ENCODE assay signal across 8 cellular contexts in the genomic region with DNA sequence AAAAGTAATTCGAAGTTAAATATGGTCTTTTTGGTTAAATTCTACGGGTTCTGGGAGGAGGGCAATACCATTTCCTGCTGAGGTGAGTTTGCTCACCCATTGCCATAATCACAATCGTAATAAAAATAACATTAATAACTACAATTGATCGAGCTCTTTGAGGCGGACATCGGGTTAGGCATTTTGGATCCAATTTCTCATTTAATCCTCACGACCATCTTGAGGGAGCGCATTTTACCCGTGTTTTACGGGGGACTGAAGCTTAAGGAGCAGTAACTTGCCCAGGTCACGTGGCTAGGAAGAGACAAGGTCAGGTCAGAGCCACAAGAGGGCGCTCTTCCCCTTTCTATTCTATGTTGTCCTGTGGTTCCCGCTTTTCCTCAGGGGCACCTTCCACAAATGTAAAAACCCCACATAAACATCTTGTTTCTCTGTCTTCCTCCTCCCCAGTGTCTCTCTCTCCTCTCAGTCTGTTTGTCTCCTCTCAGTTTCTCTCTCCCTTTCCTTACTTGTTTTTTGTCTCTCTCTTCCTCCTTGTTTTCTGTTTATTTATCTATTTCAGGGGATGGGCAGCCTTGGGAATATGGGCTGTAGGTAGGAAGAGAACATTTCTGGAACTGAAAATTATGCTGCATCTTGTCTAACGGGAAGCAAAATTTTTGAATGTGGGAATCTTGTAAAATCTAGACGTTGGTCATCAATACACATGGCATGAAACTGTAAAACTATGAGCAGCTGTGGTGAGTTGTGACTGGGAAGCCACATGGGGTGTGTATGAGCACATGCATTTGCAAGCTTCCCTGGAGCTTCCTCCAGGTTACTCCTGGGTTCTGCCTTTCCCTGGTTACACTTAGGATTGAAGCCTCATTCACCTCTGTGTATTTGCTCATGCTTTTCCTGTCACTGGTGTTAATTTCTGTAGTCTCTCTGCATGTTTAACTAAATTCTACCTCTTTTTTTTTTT.
A peak's percentile ranks its signal among the peaks of the same experiment; 100 is the strongest.
DNase-seq lines count a peak whose midpoint lies in the region; ATAC-seq, FAIRE-seq and TF ChIP-seq lines count a peak whose summit lies in the region.

No MANE protein-coding gene starts in this region.

- peak overlapping the region; percentile 39 for H3K27ac Mint-ChIP-seq in activated T-helper 17 cell treated with anti-CD3 and anti-CD28 coated beads, Interleukin-2, amount 50 U/mL, for 72 hours
- H3K27ac Mint-ChIP-seq in neural crest cell (ENCODE audit: unreplicated experiment): peak overlapping the region; percentile 28
- H3K27ac Mint-ChIP-seq in stimulated activated naive CD8-positive, alpha-beta T cell treated with anti-CD3 and anti-CD28 coated beads, Interleukin-15, amount 100 ng/mL, for 72 hours: peak overlapping the region in 1 of 2 donors; percentile 67

- H3K36me3 ChIP-seq in DOHH2 (ENCODE audit: control insufficient read depth, low read length): no peaks in the 10 kb centered on the region
- H3K36me3 ChIP-seq in GM23248 (ENCODE audit: low read depth): no peaks in the 10 kb centered on the region
- H3K36me3 ChIP-seq in Karpas-422 (ENCODE audit: insufficient read depth, low read length): no peaks in the 10 kb centered on the region

- peaks cover 20% of the 10 kb centered on the region for H3K4me1 ChIP-seq in DOHH2 (ENCODE audit: control insufficient read depth, low read length)
- no peaks in the 10 kb centered on the region for H3K4me1 ChIP-seq in GM23248 (ENCODE audit: insufficient read depth)
- H3K4me1 ChIP-seq in Karpas-422 (ENCODE audit: low read length): peaks cover 12% of the 10 kb centered on the region

- H3K4me3 ChIP-seq in DOHH2 (ENCODE audit: low read length) (peak overlapping the region; percentile 83), GM23248 (peak overlapping the region; percentile 78), Karpas-422 (ENCODE audit: low read length) (peak overlapping the region; percentile 61), fibroblast of villous mesenchyme (ENCODE audit: low read depth, low read length) (peak overlapping the region; percentile 56)

- FAIRE-seq in RCC 7860 (lab: Jason Lieb, UNC): no peak

- peak; percentile 80 for TF ChIP-seq CTCF in DOHH2 (IDR thresholded peaks at IDR 0.05; ENCODE audit: low read depth, low read length, poor library complexity, severe bottlenecking)
- peak; percentile 89 for TF ChIP-seq CTCF in fibroblast of villous mesenchyme (IDR thresholded peaks at IDR 0.05; ENCODE audit: insufficient read depth, low read depth, low read length)
- peak; percentile 96 for TF ChIP-seq CTCF in neural crest cell (conservative IDR thresholded peaks at IDR 0.05)

- no peaks in the 10 kb centered on the region for H3K4me1 Mint-ChIP-seq in activated T-helper 17 cell treated with anti-CD3 and anti-CD28 coated beads, Interleukin-2, amount 50 U/mL, for 72 hours
- peaks cover 18% of the 10 kb centered on the region for H3K4me1 Mint-ChIP-seq in neural crest cell
- H3K4me1 Mint-ChIP-seq in stimulated activated naive CD8-positive, alpha-beta T cell treated with anti-CD3 and anti-CD28 coated beads, Interleukin-15, amount 100 ng/mL, for 72 hours: peaks cover 19% of the 10 kb centered on the region

- H3K4me2 ChIP-seq in DOHH2 (ENCODE audit: low read length) (peak overlapping the region; percentile 99), GM23248 (ENCODE audit: unreplicated experiment) (peak overlapping the region; percentile 94), Karpas-422 (ENCODE audit: low read depth, low read length, poor library complexity, severe bottlenecking) (peak overlapping the region; percentile 84)

- H3K9me2 ChIP-seq in DOHH2 (replicated peaks; ENCODE audit: control insufficient read depth, low read length): no peaks in the 10 kb centered on the region
- H3K9me2 ChIP-seq in GM23248 (ENCODE audit: insufficient read depth): no peaks in the 10 kb centered on the region
- H3K9me2 ChIP-seq in Karpas-422 (replicated peaks; ENCODE audit: insufficient read depth, low read length): no peaks in the 10 kb centered on the region

- no peaks in the 10 kb centered on the region for H3K79me2 ChIP-seq in DOHH2 (ENCODE audit: control insufficient read depth, low read length)
- H3K79me2 ChIP-seq in GM23248 (ENCODE audit: insufficient read depth): no peaks in the 10 kb centered on the region
- no peaks in the 10 kb centered on the region for H3K79me2 ChIP-seq in Karpas-422 (ENCODE audit: low read length)

- H2AFZ ChIP-seq in GM23248 (peak overlapping the region; percentile 92), Karpas-422 (ENCODE audit: low read length) (peak overlapping the region; percentile 93)

- H3K9me3 ChIP-seq in DOHH2 (ENCODE audit: control insufficient read depth, insufficient read depth, low read length) (no peaks in the 10 kb centered on the region), GM23248 (ENCODE audit: low read depth) (no peaks in the 10 kb centered on the region), Karpas-422 (ENCODE audit: low read length) (no peaks in the 10 kb centered on the region)

- H3K9me3 Mint-ChIP-seq in activated T-helper 17 cell treated with anti-CD3 and anti-CD28 coated beads, Interleukin-2, amount 50 U/mL, for 72 hours: no peaks in the 10 kb centered on the region
- no peaks in the 10 kb centered on the region for H3K9me3 Mint-ChIP-seq in neural crest cell
- H3K9me3 Mint-ChIP-seq in stimulated activated naive CD8-positive, alpha-beta T cell treated with anti-CD3 and anti-CD28 coated beads, Interleukin-15, amount 100 ng/mL, for 72 hours: no peaks in the 10 kb centered on the region

- peaks cover 6% of the 10 kb centered on the region for H3F3A ChIP-seq in DOHH2 (ENCODE audit: control insufficient read depth, insufficient read depth)
- 0 out of 2 replicates have a peak, but pooled peaks cover 8% of the 10 kb centered on the region for H3F3A ChIP-seq in GM23248 (ENCODE audit: insufficient read depth)

- H3K27me3 ChIP-seq in DOHH2 (ENCODE audit: control insufficient read depth, low read length): no peaks in the 10 kb centered on the region
- H3K27me3 ChIP-seq in GM23248 (replicated peaks; ENCODE audit: insufficient read depth): no peaks in the 10 kb centered on the region
- no peaks in the 10 kb centered on the region for H3K27me3 ChIP-seq in Karpas-422 (ENCODE audit: low read length)

- H3K27ac ChIP-seq in DOHH2 (ENCODE audit: low read depth, low read length) (no peak overlapping the region), GM23248 (no peak overlapping the region), Karpas-422 (ENCODE audit: low read length) (no peak overlapping the region)

- in situ Hi-C loops in GM23248 (cut with MboI): no loop called here

- H4K20me1 ChIP-seq in DOHH2 (ENCODE audit: control insufficient read depth, insufficient read depth, low read depth, low read length) (no peaks in the 10 kb centered on the region), GM23248 (ENCODE audit: insufficient read depth) (no peaks in the 10 kb centered on the region), Karpas-422 (ENCODE audit: insufficient read depth, low read depth, low read length) (no peaks in the 10 kb centered on the region)

- DNase-seq in GM23248 (peak; percentile 89), Karpas-422 (peak; percentile 88), RCC 7860 (ENCODE audit: low spot score) (peak; percentile 66), fibroblast of villous mesenchyme (ENCODE audit: low read depth) (peak; percentile 84), neural crest cell (ENCODE audit: low read depth, low spot score) (peak; percentile 82)
- peak; percentile 64 to 70 for DNase-seq in stimulated activated naive CD8-positive, alpha-beta T cell treated with anti-CD3 and anti-CD28 coated beads, Interleukin-15, amount 100 ng/mL, for 72 hours

- no peaks in the 10 kb centered on the region for H3K27me3 Mint-ChIP-seq in activated T-helper 17 cell treated with anti-CD3 and anti-CD28 coated beads, Interleukin-2, amount 50 U/mL, for 72 hours
- peaks cover 3% of the 10 kb centered on the region for H3K27me3 Mint-ChIP-seq in neural crest cell (ENCODE audit: low read depth)
- H3K27me3 Mint-ChIP-seq in stimulated activated naive CD8-positive, alpha-beta T cell treated with anti-CD3 and anti-CD28 coated beads, Interleukin-15, amount 100 ng/mL, for 72 hours: peaks cover 14% of the 10 kb centered on the region

- WGBS in GM23248 (ENCODE audit: low coverage in 1 of 2, low lambda C conversion rate in 2 of 2, missing lambda C conversion rate in 2 of 2), 2 experiments: 1 to 2% methylated on average over 15 of the region's 15 CpGs

- ATAC-seq in activated T-helper 17 cell treated with anti-CD3 and anti-CD28 coated beads, Interleukin-2, amount 50 U/mL, for 72 hours (replicated peaks): peak; percentile 86
- ATAC-seq in stimulated activated naive CD8-positive, alpha-beta T cell treated with anti-CD3 and anti-CD28 coated beads, Interleukin-15, amount 100 ng/mL, for 72 hours: peak; percentile 77

- H3K4me3 Mint-ChIP-seq in activated T-helper 17 cell treated with anti-CD3 and anti-CD28 coated beads, Interleukin-2, amount 50 U/mL, for 72 hours: peak overlapping the region; percentile 87
- peak overlapping the region; percentile 99 for H3K4me3 Mint-ChIP-seq in neural crest cell
- H3K4me3 Mint-ChIP-seq in stimulated activated naive CD8-positive, alpha-beta T cell treated with anti-CD3 and anti-CD28 coated beads, Interleukin-15, amount 100 ng/mL, for 72 hours: peak overlapping the region; percentile 91 to 96

- H3K36me3 Mint-ChIP-seq in activated T-helper 17 cell treated with anti-CD3 and anti-CD28 coated beads, Interleukin-2, amount 50 U/mL, for 72 hours (ENCODE audit: low read depth): no peaks in the 10 kb centered on the region
- peaks cover 4% of the 10 kb centered on the region for H3K36me3 Mint-ChIP-seq in neural crest cell (ENCODE audit: low read depth)

- peak overlapping the region; percentile 58 for H3K9ac ChIP-seq in GM23248
- peak overlapping the region; percentile 57 for H3K9ac ChIP-seq in Karpas-422 (ENCODE audit: low read length)
